Comparison of ENCODE assay signal across 25 cellular contexts in the genomic region with DNA sequence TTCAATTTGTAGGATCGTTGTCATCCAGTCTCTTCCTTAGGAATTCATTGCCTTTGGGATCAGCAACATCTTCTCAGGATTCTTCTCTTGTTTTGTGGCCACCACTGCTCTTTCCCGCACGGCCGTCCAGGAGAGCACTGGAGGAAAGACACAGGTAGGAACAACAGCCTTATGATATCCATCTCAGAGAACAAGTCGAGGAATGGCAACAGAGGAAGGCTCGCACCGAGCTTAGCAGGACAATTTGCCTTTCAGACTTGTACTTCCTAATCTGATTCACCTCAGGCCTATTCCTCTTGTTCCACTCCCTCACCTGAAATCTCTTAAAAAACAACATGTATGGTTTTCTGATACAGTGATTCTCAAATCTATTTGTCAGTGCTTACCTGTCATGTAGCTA. TPM values are rescaled to one million over a fixed set of nuclear protein-coding genes. Genes with fewer than 3 reads are reported as not detected.
"Had no signal": no experiment of that assay in that cellular context is flagged by ENCODE, and none has a peak within 500 bp of the region (broad histone marks: within the 10 kb centered on the region; RNA-seq: fewer than 3 reads in every experiment).

No MANE protein-coding gene starts in this region.

- H2AFZ ChIP-seq: hepatocyte, parathyroid adenoma had no signal

- H3K79me2 ChIP-seq: hepatocyte, parathyroid adenoma had no signal

- DNase-seq: effector memory CD4-positive, alpha-beta T cell; left cardiac atrium; left lung; mesenchymal stem cell; mucosa of descending colon; naive B cell; stimulated activated CD4-positive, alpha-beta T cell treated with anti-CD3 and anti-CD28 coated beads, Interleukin-12 subunit alpha, Interleukin-12 subunit beta, amount 100 ng/mL, for 4 hours; stimulated activated CD4-positive, alpha-beta T cell treated with anti-CD3 and anti-CD28 coated beads, Interleukin-1b, Interleukin-23, amount 100 ng/mL, for 48 hours; stimulated activated CD4-positive, alpha-beta T cell treated with anti-CD3 and anti-CD28 coated beads, Interleukin-4, amount 100 ng/mL, for 1 hour; stimulated activated CD8-positive, alpha-beta memory T cell treated with anti-CD3 and anti-CD28 coated beads, Interleukin-4, amount 100 ng/mL, for 48 hours; stimulated activated naive CD4-positive, alpha-beta T cell; stimulated activated naive CD8-positive, alpha-beta T cell treated with anti-CD3 and anti-CD28 coated beads, Interleukin-15, amount 100 ng/mL, for 72 hours had no signal

- H3K4me1 ChIP-seq: left lung, parathyroid adenoma had no signal

- ATAC-seq: gastroesophageal sphincter; left lung; mucosa of descending colon; natural killer cell treated with Interleukin-12 subunit alpha and Interleukin-12 subunit beta and Interleukin-15 and Interleukin-18, amount 100 ng/mL, for 72 hours; stimulated activated naive CD8-positive, alpha-beta T cell treated with anti-CD3 and anti-CD28 coated beads, Interleukin-15, amount 100 ng/mL, for 72 hours had no signal

- H3K36me3 ChIP-seq: gastroesophageal sphincter, heart left ventricle, left lung, neutrophil, right atrium auricular region, suprapubic skin had no signal

- H3K4me2 ChIP-seq: hepatocyte, smooth muscle cell had no signal

- H3K27me3 ChIP-seq: heart left ventricle, left lung, right atrium auricular region, suprapubic skin had no signal

- H3K27ac ChIP-seq: coronary artery, gastroesophageal sphincter, hepatocyte, left lung, neutrophil, parathyroid adenoma, right atrium auricular region, suprapubic skin had no signal

- FAIRE-seq: endometrium, islet of Langerhans had no signal

- H3K9me3 ChIP-seq: gastroesophageal sphincter, heart left ventricle, left lung, mucosa of descending colon, neutrophil, right atrium auricular region, suprapubic skin had no signal

- H3K9ac ChIP-seq: parathyroid adenoma had no signal

- H3K4me3 ChIP-seq: coronary artery, gastroesophageal sphincter, heart left ventricle, hepatocyte, left lung, mucosa of descending colon, right atrium auricular region, smooth muscle cell, suprapubic skin had no signal

RNA-seq across cellular contexts. Expression of a gene that starts 29.5 kb away (rescaled TPM):
- total RNA-seq: mesothelial cell of epicardium had no signal
- polyA plus RNA-seq: hepatocyte had no signal
